Comparison of ENCODE assay signal across 13 cellular contexts in the genomic region with DNA sequence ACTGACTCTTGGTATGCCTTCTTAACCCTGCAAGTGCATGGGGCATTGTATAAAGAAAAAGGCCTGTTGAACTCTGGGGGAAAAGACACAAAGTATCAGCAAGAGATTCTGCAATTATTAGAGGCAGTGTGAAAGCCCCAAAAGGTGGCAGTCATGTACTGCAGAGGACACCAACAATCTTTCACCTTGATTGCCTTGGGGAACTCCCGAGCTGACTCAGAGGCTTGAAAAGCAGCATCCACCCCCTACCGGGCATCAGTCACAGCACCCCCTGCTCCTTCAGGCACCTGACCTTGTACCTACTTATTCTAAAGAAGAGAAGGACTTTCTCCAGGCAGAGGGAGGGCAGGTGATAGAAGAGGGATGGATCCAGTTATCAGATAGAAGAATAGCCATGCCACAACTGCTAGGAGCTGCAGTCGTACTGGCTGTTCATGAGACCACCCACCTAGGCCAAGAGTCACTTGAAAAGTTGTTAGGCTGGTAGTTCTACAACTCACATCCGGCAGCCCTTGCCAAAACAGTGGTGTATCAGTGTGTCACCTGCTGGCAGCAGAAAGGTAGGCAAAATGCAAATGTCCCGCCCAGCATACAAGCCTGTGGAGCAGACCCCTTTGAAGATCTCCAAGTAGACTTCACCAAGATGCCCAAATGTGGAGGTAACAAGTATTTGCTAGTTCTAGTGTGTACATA.
A peak's percentile ranks its signal among the peaks of the same experiment; 100 is the strongest.
DNase-seq lines count a peak whose midpoint lies in the region; ATAC-seq and TF ChIP-seq lines count a peak whose summit lies in the region.
"Had no signal": no experiment of that assay in that cellular context is flagged by ENCODE, and none has a peak within 500 bp of the region (broad histone marks: within the 10 kb centered on the region; RNA-seq: fewer than 3 reads in every experiment).

No MANE protein-coding gene starts in this region.

- WGBS in thyroid gland, 2 donors = 44 to 61% methylated on average over 5 of the region's 5 CpGs

- peak; percentile 93 for ATAC-seq in GM18861 (IDR thresholded peaks at IDR 0.05; ENCODE audit: unreplicated experiment)
- ATAC-seq in HG03066 (IDR thresholded peaks at IDR 0.05; ENCODE audit: low read depth, unreplicated experiment) = peak; percentile 74
- no peak for ATAC-seq in Right ventricle myocardium inferior
- ATAC-seq: body of pancreas, right cardiac atrium had no signal

- H3K4me3 ChIP-seq in thyroid gland (replicated peaks in 1 of 3) = no peak overlapping the region
- H3K4me3 ChIP-seq: body of pancreas had no signal

- no peaks in the 10 kb centered on the region for H3K4me1 ChIP-seq in thyroid gland
- H3K4me1 ChIP-seq: BE2C, body of pancreas had no signal

- H3K36me3 ChIP-seq in thyroid gland = no peaks in the 10 kb centered on the region
- H3K36me3 ChIP-seq: BE2C had no signal

- no peak for TF ChIP-seq CTCF in thyroid gland (IDR thresholded peaks at IDR 0.05)

- no peaks in the 10 kb centered on the region for H3K9me3 ChIP-seq in thyroid gland
- H3K9me3 ChIP-seq: BE2C, body of pancreas had no signal

- no peak for TF ChIP-seq POLR2A in thyroid gland (IDR thresholded peaks at IDR 0.05)

- in situ Hi-C loops in ACHN (cut with HindIII; ENCODE audit: low pct_ligation_motif_present, low pct_unique_long_range_greater_than_20kb, low sequenced_read_pairs) = no loop called here

- H3K27ac ChIP-seq in thyroid gland = no peak overlapping the region
- H3K27ac ChIP-seq: body of pancreas had no signal

- DNase-seq in ACHN (peak; percentile 9), SW480 (ENCODE audit: low spot score) (peak; percentile 7), posterior cingulate gyrus (no peak), Right ventricle myocardium inferior (ENCODE audit: missing footprints) (no peak), thyroid gland (no peak), HuH-7 (ENCODE audit: low spot score) (no peak)
- DNase-seq: BE2C, body of pancreas, NCI-H1694, right cardiac atrium, Right ventricle myocardium superior had no signal

- intact Hi-C loops in posterior cingulate gyrus (cut with DNase I) (no loop called here), Right ventricle myocardium inferior (cut with DNase I) (no loop called here), thyroid gland (cut with DNase I) (no loop called here)

- H3K27me3 ChIP-seq in thyroid gland = no peaks in the 10 kb centered on the region
- H3K27me3 ChIP-seq: BE2C, body of pancreas had no signal

Comparison
In these comparisons a context has a peak if more than half of its experiments do, and no peak if none do; other contexts are left out.
1. DNase-seq: peak in ACHN (single experiment) and SW480 (single experiment); none in posterior cingulate gyrus (0 of 10), Right ventricle myocardium inferior (single experiment), thyroid gland (0 of 2) and HuH-7 (single experiment).